ENCODE assay signal across 22 cellular contexts in the genomic region with DNA sequence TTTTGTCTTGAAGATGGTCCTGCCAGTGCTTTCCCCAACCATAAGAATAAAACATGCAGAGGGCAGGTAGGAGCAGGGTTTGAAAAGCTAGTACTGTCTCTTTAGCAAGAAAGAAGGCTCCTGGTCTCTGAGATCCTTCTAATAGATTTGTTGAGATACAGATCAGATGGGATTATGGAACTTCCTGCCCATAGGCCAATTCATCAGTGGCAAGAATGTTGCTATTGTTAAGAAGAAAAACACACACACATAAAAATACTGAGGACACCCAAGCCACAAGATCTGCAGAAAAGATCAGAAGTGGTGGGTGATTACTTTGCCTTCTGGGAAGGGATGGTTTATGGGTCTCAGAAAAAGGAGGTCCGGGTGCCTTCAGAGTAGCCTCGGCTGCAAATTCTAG. TPM values are rescaled to one million over a fixed set of nuclear protein-coding genes. Genes with fewer than 3 reads are reported as not detected.
DNase-seq lines count a peak whose midpoint lies in the region; ATAC-seq, FAIRE-seq and TF ChIP-seq lines count a peak whose summit lies in the region.
"Had no signal": no experiment of that assay in that cellular context is flagged by ENCODE, and none has a peak within 500 bp of the region (broad histone marks: within the 10 kb centered on the region; RNA-seq: fewer than 3 reads in every experiment).

No MANE protein-coding gene starts in this region.

- H2BK5ac ChIP-seq in IMR-90 (ENCODE audit: low read depth, low read length, poor library complexity, severe bottlenecking) = no peak overlapping the region

- H3K27me3 ChIP-seq in IMR-90 (ENCODE audit: control insufficient read depth, insufficient read depth, low read length) (no peaks in the 10 kb centered on the region), sigmoid colon (no peaks in the 10 kb centered on the region)

- H3K79me1 ChIP-seq in IMR-90 (ENCODE audit: low read depth in 1 of 2, low read length in 2 of 2) = peaks cover 6 to 10% of the 10 kb centered on the region in 2 experiments; a peak in 3 of 4 replicates

- peak; percentile 93 for DNase-seq in COLO829 (ENCODE audit: low spot score)
- DNase-seq in IMR-90 = no peak
- peak; percentile 42 for DNase-seq in amniotic epithelial cell (ENCODE audit: low read depth)
- DNase-seq in sigmoid colon = no peak
- no peak for DNase-seq in GM19239 (ENCODE audit: insufficient read length, low spot score)
- no peak for DNase-seq in activated T-helper 1 cell treated with anti-CD3 and anti-CD28 coated beads, Interleukin-12 subunit alpha, Interleukin-12 subunit beta, Interleukin-2, Interleukin-4 antibody, amounts not matched to agents 30 ng/mL and 10 ng/mL and 1 ng/mL, durations not matched to agents 14 hours and 24 hours and 36 hours (ENCODE audit: low spot score)
- DNase-seq in posterior vena cava (ENCODE audit: low spot score) = no peak
- DNase-seq in NCI-H748 treated with DMSO at 0.1 percent for 48 hours (lab: John Stamatoyannopoulos, UW) = no peak
- DNase-seq: Calu3; CD4-positive, alpha-beta T cell; NCI-H1417 treated with DMSO at 0.1 percent for 48 hours; NCI-H2029 treated with DMSO at 0.1 percent for 48 hours; NCI-H2171 treated with DMSO at 0.1 percent for 48 hours; NCI-H446; NCI-H69; SHP77 treated with DMSO at 0.1 percent for 48 hours had no signal

- no peaks in the 10 kb centered on the region for H3K9me3 ChIP-seq in IMR-90 (ENCODE audit: control insufficient read depth, insufficient read depth, low read length)
- no peaks in the 10 kb centered on the region for H3K9me3 ChIP-seq in sigmoid colon

- no peak overlapping the region for H4K5ac ChIP-seq in IMR-90 (ENCODE audit: low read depth, low read length)

- H3K4me3 Mint-ChIP-seq in activated T-helper 1 cell treated with anti-CD3 and anti-CD28 coated beads, Interleukin-12 subunit alpha, Interleukin-12 subunit beta, Interleukin-2, Interleukin-4 antibody, amounts not matched to agents 30 ng/mL and 10 ng/mL and 1 ng/mL, durations not matched to agents 14 hours and 24 hours and 36 hours = no peak overlapping the region
- H3K4me3 Mint-ChIP-seq: CD4-positive, alpha-beta T cell had no signal

- POLR2A ChIA-PET in IMR-90 (lab: Charles Lee; ENCODE audit: unreplicated experiment) = no interaction called here

- TF ChIP-seq EP300 in sigmoid colon (IDR thresholded peaks at IDR 0.05) = no peak

- no peak overlapping the region for H2AK9ac ChIP-seq in IMR-90 (replicated peaks; ENCODE audit: low read depth, low read length, poor library complexity)

- FAIRE-seq in GM19239 (lab: Jason Lieb, UNC) = no peak
- FAIRE-seq: A204.1, GM12892, GM18507, HepG2 had no signal

- H4K91ac ChIP-seq in IMR-90 (ENCODE audit: insufficient read depth, low read depth, low read length) = no peak overlapping the region

- H3K56ac ChIP-seq in IMR-90 (ENCODE audit: extremely low read depth, insufficient read depth, low read length) = no peak overlapping the region

- peak overlapping the region; percentile 37 for H3K14ac ChIP-seq in IMR-90 (replicated peaks; ENCODE audit: low read depth, low read length)

- no TSS peak for BruUV-seq in IMR-90 (replicated peaks; lab: Mats Ljungman, UMichigan)

- WGBS in IMR-90 (ENCODE audit: extremely low coverage in 2 of 2, insufficient read length in 1 of 2), 2 experiments = no CpG with 5 or more reads among the region's 2 CpGs
- WGBS in sigmoid colon, 2 donors = 81 to 83% methylated on average over 2 of the region's 2 CpGs

- H3K4me1 ChIP-seq in IMR-90 (ENCODE audit: control insufficient read depth, insufficient read depth, low read length) = peaks cover 14% of the 10 kb centered on the region
- H3K4me1 ChIP-seq in sigmoid colon = peaks cover 0 to 53% (median 24%) of the 10 kb centered on the region in 4 donors

- H2BK20ac ChIP-seq in IMR-90 (ENCODE audit: low read depth, low read length) = peak overlapping the region; percentile 46; the same call in 1 of the 2 replicates

- dilution Hi-C loops in IMR-90 (cut with HindIII; ENCODE audit: low sequenced_read_pairs, unreplicated experiment) = no loop called here

- H3K9me3 Mint-ChIP-seq in activated T-helper 1 cell treated with anti-CD3 and anti-CD28 coated beads, Interleukin-12 subunit alpha, Interleukin-12 subunit beta, Interleukin-2, Interleukin-4 antibody, amounts not matched to agents 30 ng/mL and 10 ng/mL and 1 ng/mL, durations not matched to agents 14 hours and 24 hours and 36 hours = no peaks in the 10 kb centered on the region
- H3K9me3 Mint-ChIP-seq: CD4-positive, alpha-beta T cell had no signal

- intact Hi-C loops in IMR-90 (cut with micrococcal nuclease) (no loop called here), sigmoid colon (cut with DNase I) (no loop called here), posterior vena cava (cut with DNase I) (no loop called here)
- intact Hi-C loops in activated T-helper 1 cell treated with anti-CD3 and anti-CD28 coated beads, Interleukin-12 subunit alpha, Interleukin-12 subunit beta, Interleukin-2, Interleukin-4 antibody, amounts not matched to agents 30 ng/mL and 10 ng/mL and 1 ng/mL, durations not matched to agents 14 hours and 24 hours and 36 hours (cut with micrococcal nuclease) = no loop called here

- TF ChIP-seq CTCF in IMR-90 (conservative IDR thresholded peaks at IDR 0.05; ENCODE audit: low read depth, low read length) (no peak), sigmoid colon (IDR thresholded peaks at IDR 0.05) (no peak)

- no peaks in the 10 kb centered on the region for H3K36me3 Mint-ChIP-seq in activated T-helper 1 cell treated with anti-CD3 and anti-CD28 coated beads, Interleukin-12 subunit alpha, Interleukin-12 subunit beta, Interleukin-2, Interleukin-4 antibody, amounts not matched to agents 30 ng/mL and 10 ng/mL and 1 ng/mL, durations not matched to agents 14 hours and 24 hours and 36 hours (ENCODE audit: low read depth)

- H3K27ac ChIP-seq in IMR-90 (ENCODE audit: insufficient read depth, low read length) = no peak overlapping the region; the same call in 1 of the 2 replicates
- peak overlapping the region; percentile 18 to 91 (median 85) for H3K27ac ChIP-seq in sigmoid colon
- H3K27ac ChIP-seq: KMS-11 had no signal

- peak overlapping the region; percentile 20 to 48; a peak in 1 of 4 replicates for H4K8ac ChIP-seq in IMR-90 (ENCODE audit: low read depth in 2 of 2, low read length in 2 of 2)

- H2AFZ ChIP-seq in IMR-90 (replicated peaks; ENCODE audit: low read length, poor library complexity) = no peak overlapping the region

- H2BK120ac ChIP-seq in IMR-90 (ENCODE audit: low read depth, low read length) = 0 out of 2 replicates have a peak overlapping the region, but pooled peaks have one; percentile 53

- peak overlapping the region; percentile 49; the same call in 1 of the 3 replicates for H2BK15ac ChIP-seq in IMR-90 (ENCODE audit: low read depth, low read length)

- H2AK5ac ChIP-seq in IMR-90 (ENCODE audit: low read depth, low read length) = peak overlapping the region; percentile 68; the same call in 1 of the 2 replicates

- H3K4me2 ChIP-seq in IMR-90 (ENCODE audit: low read depth, low read length) = no peak overlapping the region
- H3K4me2 ChIP-seq: KMS-11 had no signal

- no peak for TF ChIP-seq RAD21 in IMR-90 (IDR thresholded peaks at IDR 0.05; ENCODE audit: low read length)

- H3K4me3 ChIP-seq in IMR-90 (ENCODE audit: insufficient read depth, low read depth, low read length) (no peak overlapping the region), sigmoid colon (no peak overlapping the region)

- CTCF ChIA-PET in IMR-90 (lab: Yijun Ruan, JAX) = no interaction called here

- H3K9me1 ChIP-seq in IMR-90 (ENCODE audit: insufficient read depth, low read length) = peaks cover 17% of the 10 kb centered on the region

- H4K20me1 ChIP-seq in IMR-90 (ENCODE audit: insufficient read depth, low read length) = no peaks in the 10 kb centered on the region

- no peak overlapping the region for H3K23ac ChIP-seq in IMR-90 (ENCODE audit: low read depth, low read length)

- no peak for ATAC-seq in IMR-90 (ENCODE audit: low read depth)
- ATAC-seq: HepG2 had no signal

- H3K18ac ChIP-seq in IMR-90 (ENCODE audit: low read depth, low read length) = peak overlapping the region; percentile 11; the same call in 1 of the 2 replicates

- H3K27ac Mint-ChIP-seq in activated T-helper 1 cell treated with anti-CD3 and anti-CD28 coated beads, Interleukin-12 subunit alpha, Interleukin-12 subunit beta, Interleukin-2, Interleukin-4 antibody, amounts not matched to agents 30 ng/mL and 10 ng/mL and 1 ng/mL, durations not matched to agents 14 hours and 24 hours and 36 hours = no peak overlapping the region
- H3K27ac Mint-ChIP-seq: CD4-positive, alpha-beta T cell had no signal

- H3K36me3 ChIP-seq in IMR-90 (ENCODE audit: control insufficient read depth, insufficient read depth, low read length) (peaks cover 39% of the 10 kb centered on the region), sigmoid colon (peaks cover 22 to 100% (median 55%) of the 10 kb centered on the region in 4 donors)

- in situ Hi-C loops in IMR-90 (cut with MboI; ENCODE audit: low sequenced_read_pairs) = no loop called here

- no peak overlapping the region for H3K9ac ChIP-seq in IMR-90 (ENCODE audit: low read depth, low read length)
- H3K9ac ChIP-seq: KMS-11 had no signal

- peak overlapping the region; percentile 15; the same call in 1 of the 2 replicates for H3K4ac ChIP-seq in IMR-90 (ENCODE audit: low read depth, low read length)

- no peak for TF ChIP-seq POLR2A in IMR-90 (IDR thresholded peaks at IDR 0.05; ENCODE audit: low read depth, low read length)
- no peak for TF ChIP-seq POLR2A in sigmoid colon (IDR thresholded peaks at IDR 0.05)

- peaks cover 16% of the 10 kb centered on the region for H3K27me3 Mint-ChIP-seq in activated T-helper 1 cell treated with anti-CD3 and anti-CD28 coated beads, Interleukin-12 subunit alpha, Interleukin-12 subunit beta, Interleukin-2, Interleukin-4 antibody, amounts not matched to agents 30 ng/mL and 10 ng/mL and 1 ng/mL, durations not matched to agents 14 hours and 24 hours and 36 hours (ENCODE audit: insufficient read depth)

- peaks cover 2% of the 10 kb centered on the region for H3K4me1 Mint-ChIP-seq in activated T-helper 1 cell treated with anti-CD3 and anti-CD28 coated beads, Interleukin-12 subunit alpha, Interleukin-12 subunit beta, Interleukin-2, Interleukin-4 antibody, amounts not matched to agents 30 ng/mL and 10 ng/mL and 1 ng/mL, durations not matched to agents 14 hours and 24 hours and 36 hours (ENCODE audit: low read depth)

TF ChIP-seq in IMR-90, 13 proteins besides CTCF, POLR2A, EP300 and RAD21 (continues in another document):
- TF ChIP-seq CHD1 (IDR thresholded peaks at IDR 0.05; ENCODE audit: low read depth, low read length) = no peak
- TF ChIP-seq MAFK (IDR thresholded peaks at IDR 0.05; ENCODE audit: low read depth, low read length) = no peak

RNA-seq across cellular contexts. Expression of a gene that starts 59.8 kb away (rescaled TPM):
- total RNA-seq in IMR-90 (2012; rRNA removed) = 170 and 192 TPM in 2 replicates
- polyA plus RNA-seq in IMR-90 (2012; rRNA removed) = 236 and 253 TPM in 2 replicates
- 158 and 229 TPM in 2 replicates for polyA plus RNA-seq in IMR-90 (2012; cell fraction: cytosol; rRNA removed)
- polyA plus RNA-seq in IMR-90 (2012; cell fraction: nucleus; rRNA removed; ENCODE audit: low replicate concordance) = 320 and 374 TPM in 2 replicates
- 100 to 1,000 TPM; 127 to 742 (median 590) TPM for total RNA-seq in sigmoid colon
- 10 to 100 TPM in 1 of 3 donors, 1 to 10 TPM in 1, under 1 TPM in 1; 0.69 to 37.8 (median 1.2) TPM for polyA plus RNA-seq in sigmoid colon
- total RNA-seq in activated T-helper 1 cell treated with anti-CD3 and anti-CD28 coated beads, Interleukin-12 subunit alpha, Interleukin-12 subunit beta, Interleukin-2, Interleukin-4 antibody, amounts not matched to agents 30 ng/mL and 10 ng/mL and 1 ng/mL, durations not matched to agents 14 hours and 24 hours and 36 hours = 0.60 and 0.61 TPM in 2 replicates
- total RNA-seq in posterior vena cava = 1,000 to 10,000 TPM; 1,005 to 1,076 TPM
- total RNA-seq: HepG2, OCI-LY7 had no signal
- polyA plus RNA-seq: HepG2 had no signal

Comparison
In these comparisons a context has a peak if more than half of its experiments do, and no peak if none do; other contexts are left out.
1. DNase-seq: peak in COLO829 (single experiment) and amniotic epithelial cell (single experiment); none in IMR-90 (single experiment), sigmoid colon (single experiment), GM19239 (single experiment), activated T-helper 1 cell treated with anti-CD3 and anti-CD28 coated beads, Interleukin-12 subunit alpha, Interleukin-12 subunit beta, Interleukin-2, Interleukin-4 antibody, amounts not matched to agents 30 ng/mL and 10 ng/mL and 1 ng/mL, durations not matched to agents 14 hours and 24 hours and 36 hours (single experiment), posterior vena cava (single experiment) and NCI-H748 treated with DMSO at 0.1 percent for 48 hours (single experiment).
2. RNA of a gene that starts 59.8 kb away (total RNA-seq): 1,005 to 1,076 TPM in posterior vena cava, 127 to 742 TPM in sigmoid colon and 170 to 192 TPM in IMR-90; 0.60 to 0.61 TPM in activated T-helper 1 cell treated with anti-CD3 and anti-CD28 coated beads, Interleukin-12 subunit alpha, Interleukin-12 subunit beta, Interleukin-2, Interleukin-4 antibody, amounts not matched to agents 30 ng/mL and 10 ng/mL and 1 ng/mL, durations not matched to agents 14 hours and 24 hours and 36 hours; every median in the first group is over 10 times any median in the second.